25 cellular contexts compared by ENCODE assay signal in genomic region chr12:51784688-51785087, GRCh38.
"Had no signal": no experiment of that assay in that cellular context is flagged by ENCODE, and none has a peak within 500 bp of the region (broad histone marks: within the 10 kb centered on the region; RNA-seq: fewer than 3 reads in every experiment).

No MANE protein-coding gene starts in this region.

- H3K36me3 Mint-ChIP-seq: mesothelial cell of epicardium; natural killer cell treated with Interleukin-12 subunit alpha and Interleukin-12 subunit beta and Interleukin-15 and Interleukin-18, amount 100 ng/mL, for 72 hours; stimulated activated naive B cell treated with anti-CD40 and anti-IgM and Interleukin-4, amounts not matched to agents 10 μg/mL and 1 μg/mL and 100 μg/mL, for 72 hours had no signal

- H3K4me3 ChIP-seq: ascending aorta, dorsolateral prefrontal cortex, esophagus muscularis mucosa, thoracic aorta, upper lobe of left lung had no signal

- H3K4me1 Mint-ChIP-seq: mesothelial cell of epicardium had no signal

- H3K9me3 ChIP-seq: ascending aorta, esophagus muscularis mucosa, thoracic aorta, upper lobe of left lung had no signal

- DNase-seq: activated CD4-positive, alpha-beta T cell treated with anti-CD3 and anti-CD28 coated beads for 4 hours; activated CD4-positive, alpha-beta T cell treated with anti-CD3 and anti-CD28 coated beads, Interleukin-2, amount 50 U/mL, for 48 hours; activated CD4-positive, CD25-positive, alpha-beta regulatory T cell; activated effector memory CD4-positive, alpha-beta T cell treated with Interleukin-2 at 50 U/mL for 16 hours; activated naive CD4-positive, alpha-beta T cell treated with anti-CD3 and anti-CD28 coated beads for 36 hours; activated T-cell treated with anti-CD3 and anti-CD28 coated beads, Interleukin-2, amount 50 U/mL, for 72 hours; brain microvascular endothelial cell; caudate nucleus; dorsolateral prefrontal cortex; hippocampal formation; left ventricle myocardium superior; mammary epithelial cell; retina; stimulated activated CD4-positive, alpha-beta T cell treated with anti-CD3 and anti-CD28 coated beads, Interleukin-2, amount 100 ng/mL, for 48 hours; stimulated activated CD8-positive, alpha-beta memory T cell treated with anti-CD3 and anti-CD28 coated beads, Interleukin-4, amount 100 ng/mL, for 48 hours; stimulated activated naive B cell treated with anti-CD40 and anti-IgM and Interleukin-4, amounts not matched to agents 10 μg/mL and 1 μg/mL and 100 μg/mL, for 72 hours; T1000; upper lobe of left lung had no signal

- H3K27ac Mint-ChIP-seq: activated naive CD4-positive, alpha-beta T cell treated with anti-CD3 and anti-CD28 coated beads for 36 hours; activated T-cell treated with anti-CD3 and anti-CD28 coated beads, Interleukin-2, amount 50 U/mL, for 72 hours; mesothelial cell of epicardium; natural killer cell treated with Interleukin-12 subunit alpha and Interleukin-12 subunit beta and Interleukin-15 and Interleukin-18, amount 100 ng/mL, for 72 hours; progenitor cell of endocrine pancreas; stimulated activated naive B cell treated with anti-CD40 and anti-IgM and Interleukin-4, amounts not matched to agents 10 μg/mL and 1 μg/mL and 100 μg/mL, for 72 hours; T-helper 1 cell treated with Interleukin-12 subunit alpha and Interleukin-12 subunit beta and Interleukin-4 antibody, amounts not matched to agents 30 μg/mL and 1 μg/mL, for 36 hours had no signal

- H3K27ac ChIP-seq: ascending aorta, brain microvascular endothelial cell, dorsolateral prefrontal cortex, esophagus muscularis mucosa, thoracic aorta, upper lobe of left lung had no signal

- H3K9me3 Mint-ChIP-seq: activated naive CD4-positive, alpha-beta T cell treated with anti-CD3 and anti-CD28 coated beads for 36 hours; activated T-cell treated with anti-CD3 and anti-CD28 coated beads, Interleukin-2, amount 50 U/mL, for 72 hours; mesothelial cell of epicardium; natural killer cell treated with Interleukin-12 subunit alpha and Interleukin-12 subunit beta and Interleukin-15 and Interleukin-18, amount 100 ng/mL, for 72 hours; stimulated activated naive B cell treated with anti-CD40 and anti-IgM and Interleukin-4, amounts not matched to agents 10 μg/mL and 1 μg/mL and 100 μg/mL, for 72 hours; T-helper 1 cell treated with Interleukin-12 subunit alpha and Interleukin-12 subunit beta and Interleukin-4 antibody, amounts not matched to agents 30 μg/mL and 1 μg/mL, for 36 hours had no signal

- H3K4me1 ChIP-seq: ascending aorta, esophagus muscularis mucosa, upper lobe of left lung had no signal

- H3K27me3 ChIP-seq: ascending aorta, brain microvascular endothelial cell, dorsolateral prefrontal cortex, esophagus muscularis mucosa, upper lobe of left lung had no signal

- ATAC-seq: activated T-cell treated with anti-CD3 and anti-CD28 coated beads, Interleukin-2, amount 50 U/mL, for 72 hours; left ventricle myocardium superior; natural killer cell treated with Interleukin-12 subunit alpha and Interleukin-12 subunit beta and Interleukin-15 and Interleukin-18, amount 100 ng/mL, for 72 hours; stimulated activated naive B cell treated with anti-CD40 and anti-IgM and Interleukin-4, amounts not matched to agents 10 μg/mL and 1 μg/mL and 100 μg/mL, for 72 hours had no signal

- H3K36me3 ChIP-seq: ascending aorta, brain microvascular endothelial cell, esophagus muscularis mucosa, thoracic aorta, upper lobe of left lung had no signal

- H3K4me3 Mint-ChIP-seq: activated naive CD4-positive, alpha-beta T cell treated with anti-CD3 and anti-CD28 coated beads for 36 hours; activated T-cell treated with anti-CD3 and anti-CD28 coated beads, Interleukin-2, amount 50 U/mL, for 72 hours; mesothelial cell of epicardium; natural killer cell treated with Interleukin-12 subunit alpha and Interleukin-12 subunit beta and Interleukin-15 and Interleukin-18, amount 100 ng/mL, for 72 hours; stimulated activated naive B cell treated with anti-CD40 and anti-IgM and Interleukin-4, amounts not matched to agents 10 μg/mL and 1 μg/mL and 100 μg/mL, for 72 hours; T-helper 1 cell treated with Interleukin-12 subunit alpha and Interleukin-12 subunit beta and Interleukin-4 antibody, amounts not matched to agents 30 μg/mL and 1 μg/mL, for 36 hours had no signal
